In genomic region chr7:151060113-151060415, GRCh38 we compare ENCODE assay signal across 8 cellular contexts. TPM values are rescaled to one million over a fixed set of nuclear protein-coding genes. Genes with fewer than 3 reads are reported as not detected.
A peak's percentile ranks its signal among the peaks of the same experiment; 100 is the strongest.
DNase-seq lines count a peak whose midpoint lies in the region; FAIRE-seq and TF ChIP-seq lines count a peak whose summit lies in the region.

No MANE protein-coding gene starts in this region.

- no peaks in the 10 kb centered on the region for H3K9me3 ChIP-seq in muscle layer of colon (ENCODE audit: low read length)

- H3K36me3 ChIP-seq in KMS-11 (ENCODE audit: insufficient read depth) = no peaks in the 10 kb centered on the region
- peaks cover 6% of the 10 kb centered on the region for H3K36me3 ChIP-seq in muscle layer of colon (ENCODE audit: insufficient read depth, low read length)

- in situ Hi-C loops in ACHN (cut with HindIII; ENCODE audit: low pct_ligation_motif_present, low pct_unique_long_range_greater_than_20kb, low sequenced_read_pairs) = no loop called here

- H3K9ac ChIP-seq in KMS-11 (peak overlapping the region; percentile 43), muscle layer of colon (ENCODE audit: low read length) (peak overlapping the region; percentile 60)

- peak overlapping the region; percentile 57 for H3K4me2 ChIP-seq in KMS-11

- DNase-seq in ACHN = peak; percentile 51
- DNase-seq in caudate nucleus (lab: John Stamatoyannopoulos, UW) = no peak
- DNase-seq in stimulated activated CD4-positive, alpha-beta T cell treated with anti-CD3 and anti-CD28 coated beads, Interleukin-1b, Interleukin-23, amount 100 ng/mL, for 48 hours = no peak
- DNase-seq in NCI-H1048 (lab: John Stamatoyannopoulos, UW) = no peak
- no peak for DNase-seq in LoVo (ENCODE audit: low spot score)
- no peak for DNase-seq in GM12892 (ENCODE audit: insufficient read length)

- no peak; the same call in 1 of the 2 replicates for TF ChIP-seq CTCF in KMS-11 (conservative IDR thresholded peaks at IDR 0.05; ENCODE audit: low read depth, low read length)

- TF ChIP-seq POLR2A in GM12892 (IDR thresholded peaks at IDR 0.05; ENCODE audit: low read depth, low read length) = no peak

- H4K20me1 ChIP-seq in KMS-11 (ENCODE audit: insufficient read depth) = no peaks in the 10 kb centered on the region

- H3K27ac ChIP-seq in KMS-11 (no peak overlapping the region), caudate nucleus (ENCODE audit: low read depth, low read length) (peak overlapping the region; percentile 100), muscle layer of colon (ENCODE audit: low read depth, low read length) (peak overlapping the region; percentile 97)

- H3K4me1 ChIP-seq in KMS-11 (ENCODE audit: low read depth, poor library complexity, severe bottlenecking) = peaks cover 11% of the 10 kb centered on the region
- H3K4me1 ChIP-seq in muscle layer of colon (ENCODE audit: insufficient read depth, low read length) = peaks cover 47% of the 10 kb centered on the region

- peak overlapping the region; percentile 74 for H2AFZ ChIP-seq in KMS-11 (ENCODE audit: low read depth)

- no peaks in the 10 kb centered on the region for H3K27me3 ChIP-seq in KMS-11 (ENCODE audit: insufficient read depth, low read depth)
- H3K27me3 ChIP-seq in muscle layer of colon (ENCODE audit: control insufficient read depth in 1 of 2, insufficient read depth in 2 of 2, low read length in 2 of 2) = no peaks in the 10 kb centered on the region

- H3K4me3 ChIP-seq in KMS-11 (IDR thresholded peaks at IDR 0.05; ENCODE audit: insufficient read depth, low read depth, low read length) (no peak overlapping the region), muscle layer of colon (ENCODE audit: low read depth in 1 of 2, low read length in 2 of 2) (peak overlapping the region; percentile 94 to 97)

- H3K79me2 ChIP-seq in KMS-11 (ENCODE audit: insufficient read depth, low read depth) = peaks cover 22% of the 10 kb centered on the region; the same call in 1 of the 2 replicates

- FAIRE-seq in GM12892 (lab: Jason Lieb, UNC) = no peak

RNA-seq across cellular contexts. Expression of gene SLC4A2, which starts 0.7 kb away (rescaled TPM):
- 38.7 TPM for polyA plus RNA-seq in GM12892 (2012; ENCODE audit: missing spikeins)

RNA-seq across cellular contexts. Expression of gene CDK5, which starts 2.4 kb away (rescaled TPM):
- polyA plus RNA-seq in GM12892 (2012; ENCODE audit: missing spikeins) = 15.7 TPM

RNA-seq across cellular contexts. Expression of gene ASIC3, which starts 11.7 kb away (rescaled TPM):
- 1.4 TPM for polyA plus RNA-seq in GM12892 (2012; ENCODE audit: missing spikeins)

RNA-seq across cellular contexts. Expression of gene FASTK, which starts 20.5 kb away (rescaled TPM):
- polyA plus RNA-seq in GM12892 (2012; ENCODE audit: missing spikeins) = 23.6 TPM

RNA-seq across cellular contexts. Expression of gene TMUB1, which starts 23.2 kb away (rescaled TPM):
- 12.0 TPM for polyA plus RNA-seq in GM12892 (2012; ENCODE audit: missing spikeins)
